Comparison of ENCODE assay signal across 1 cellular context in the genomic region with DNA sequence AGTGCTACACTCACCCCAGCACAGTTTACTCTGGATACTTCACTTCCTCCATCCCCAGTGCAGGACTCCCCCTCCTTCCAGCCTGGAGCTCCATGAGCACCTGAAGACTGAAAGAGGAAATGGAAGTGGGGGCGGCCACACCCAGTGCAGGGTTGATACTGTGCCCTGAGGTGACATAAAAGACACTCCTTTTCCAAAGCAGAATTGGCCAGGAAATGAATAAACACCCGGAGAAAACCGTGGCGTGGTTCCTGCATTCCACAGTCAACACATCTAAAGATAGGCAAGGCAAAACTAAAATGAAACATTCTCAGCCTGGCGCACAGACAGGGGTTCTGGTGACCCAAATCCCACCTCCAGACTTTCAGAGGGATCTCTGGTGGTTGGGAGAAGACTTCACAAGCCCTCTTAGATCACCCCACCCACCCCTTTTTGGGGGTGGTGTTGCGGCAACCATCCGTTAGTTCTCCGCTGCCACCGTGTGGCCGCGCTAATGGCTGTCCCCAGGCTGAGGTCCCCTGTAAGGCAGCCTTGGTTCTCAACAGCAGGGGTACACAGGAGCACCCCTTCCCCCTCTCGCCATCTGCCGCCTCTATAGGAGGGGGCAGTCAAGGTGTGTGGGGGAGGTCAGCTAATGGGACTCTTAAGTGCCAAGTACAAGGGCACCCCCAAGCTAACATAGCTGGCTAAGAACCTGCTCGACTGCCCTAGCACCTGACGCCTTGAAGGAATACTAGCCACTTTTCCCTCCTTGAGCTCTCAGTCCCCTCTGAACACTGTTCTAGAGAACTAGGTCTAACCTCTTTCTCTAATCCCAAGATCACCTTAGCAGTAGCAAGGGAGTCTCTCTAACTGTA.
TF ChIP-seq lines count a peak whose summit lies in the region.

No MANE protein-coding gene starts in this region.

TF ChIP-seq in GM12878, 131 proteins besides CTCF, POLR2A, EP300 and RAD21:
- TF ChIP-seq EED (IDR thresholded peaks at IDR 0.05; ENCODE audit: low read depth) (no peak; the same call in 1 of the 2 replicates), YY1 (IDR thresholded peaks at IDR 0.05; ENCODE audit: low read depth, low read length) (peak; percentile 63; the same call in 1 of the 2 replicates), IKZF2 (IDR thresholded peaks at IDR 0.05) (peak; percentile 39 to 63; a peak in 2 of 4 replicates), SPI1 (IDR thresholded peaks at IDR 0.05; ENCODE audit: borderline replicate concordance, insufficient read depth, low read depth, low read length) (peak; percentile 77), SMC3 (IDR thresholded peaks at IDR 0.05; ENCODE audit: borderline replicate concordance, low read length) (peak; percentile 53; the same call in 1 of the 2 replicates), IKZF1 (conservative IDR thresholded peaks at IDR 0.05) (peak; percentile 70), TARDBP (IDR thresholded peaks at IDR 0.05; ENCODE audit: borderline replicate concordance) (no peak), RUNX3 (IDR thresholded peaks at IDR 0.05; ENCODE audit: low read length) (no peak), IRF4 (IDR thresholded peaks at IDR 0.05; ENCODE audit: low read depth, low read length) (0 out of 2 replicates have a peak, but pooled peaks have one; percentile 23), KAT2A (conservative IDR thresholded peaks at IDR 0.05; ENCODE audit: control insufficient read depth, low read depth, low read length) (no peak), LARP7 (IDR thresholded peaks at IDR 0.05) (0 out of 2 replicates have a peak, but pooled peaks have one; percentile 39)
